In genomic region chr15:92668086-92668485, GRCh38 we compare ENCODE assay signal across 13 cellular contexts. TPM values are rescaled to one million over a fixed set of nuclear protein-coding genes. Genes with fewer than 3 reads are reported as not detected.
DNase-seq lines count a peak whose midpoint lies in the region; ATAC-seq, FAIRE-seq and TF ChIP-seq lines count a peak whose summit lies in the region.
"Had no signal": no experiment of that assay in that cellular context is flagged by ENCODE, and none has a peak within 500 bp of the region (broad histone marks: within the 10 kb centered on the region; RNA-seq: fewer than 3 reads in every experiment).

No MANE protein-coding gene starts in this region.

- H3K9me3 Mint-ChIP-seq in nephron progenitor cell = no peaks in the 10 kb centered on the region

- 28% methylated on average over 5 of the region's 5 CpGs for WGBS in HepG2 (ENCODE audit: low lambda C conversion rate)
- WGBS in right lobe of liver (ENCODE audit: insufficient coverage, low coverage, low lambda C conversion rate, missing lambda C conversion rate) = 50% methylated on average over 5 of the region's 5 CpGs
- WGBS in tibial nerve, 2 donors = 65 to 66% methylated on average over 5 of the region's 5 CpGs

- no peak for TF ChIP-seq RAD21 in HepG2 (CRISPR knock-in tag; IDR thresholded peaks at IDR 0.05)

- peaks cover 2% of the 10 kb centered on the region for H3K27me3 Mint-ChIP-seq in nephron progenitor cell (ENCODE audit: low read depth, poor library complexity)

- H3K9me3 ChIP-seq in HepG2 (ENCODE audit: low read length) (no peaks in the 10 kb centered on the region), right lobe of liver (no peaks in the 10 kb centered on the region), tibial nerve (no peaks in the 10 kb centered on the region)

- no peaks in the 10 kb centered on the region; the same call in 1 of the 2 replicates for H4K20me1 ChIP-seq in HepG2 (ENCODE audit: insufficient read depth, low read length)

- H3K9ac ChIP-seq in HepG2 (ENCODE audit: insufficient read depth, low read depth, low read length) = no peak overlapping the region

- CTCF ChIA-PET in HepG2 (lab: Yijun Ruan, JAX; ENCODE audit: low intra/inter-chr PET ratio, low total read pairs) = no interaction called here

- TF ChIP-seq POLR2A in HepG2 (IDR thresholded peaks at IDR 0.05; ENCODE audit: insufficient read depth in 1 of 2, low read depth in 2 of 2, low read length in 2 of 2) = no peak
- TF ChIP-seq POLR2A in right lobe of liver (IDR thresholded peaks at IDR 0.05) = no peak
- no peak for TF ChIP-seq POLR2A in tibial nerve (IDR thresholded peaks at IDR 0.05)

- H3K27ac Mint-ChIP-seq in nephron progenitor cell = peak overlapping the region; percentile 97
- H3K27ac Mint-ChIP-seq: CD4-positive, CD25-positive, alpha-beta regulatory T cell had no signal

- H3K27ac ChIP-seq in HepG2 (ENCODE audit: extremely low read length, insufficient read depth, low read length) (no peak overlapping the region), right lobe of liver (no peak overlapping the region), tibial nerve (peak overlapping the region in 1 of 4 donors; percentile 76)

- no peak for TF ChIP-seq EP300 in HepG2 (IDR thresholded peaks at IDR 0.05; ENCODE audit: low read depth in 2 of 2, low read length in 2 of 2)
- no peak for TF ChIP-seq EP300 in HepG2 (CRISPR knock-in tag; IDR thresholded peaks at IDR 0.05; ENCODE audit: borderline replicate concordance)
- no peak for TF ChIP-seq EP300 in tibial nerve (IDR thresholded peaks at IDR 0.05)

- ATAC-seq in HepG2 (no peak), right lobe of liver (no peak), HG03460 (IDR thresholded peaks at IDR 0.05; ENCODE audit: unreplicated experiment) (no peak)

- DNase-seq in HepG2 (ENCODE audit: low spot score) (no peak), right lobe of liver (no peak), ecto neural progenitor cell (ENCODE audit: low spot score) (peak; percentile 31), nephron progenitor cell (no peak), urothelium cell line (ENCODE audit: low spot score) (no peak), A172 (ENCODE audit: low spot score) (no peak), tibial nerve (ENCODE audit: low spot score in 2 of 2) (no peak)
- DNase-seq: ACHN; AML-193; CD4-positive, CD25-positive, alpha-beta regulatory T cell; HCEC 1CT; NCI-H446 had no signal

- intact Hi-C loops in HepG2 (cut with micrococcal nuclease; ENCODE audit: unreplicated experiment) (loop anchor here (10.0 kb wide), 1 partner anchor 53 kb away; no protein-coding TSS in a partner anchor), right lobe of liver (cut with DNase I) (loop anchor here in 1 of 2 donors (10.0 kb wide), 1 partner anchor 53 kb away; no protein-coding TSS in a partner anchor)

- in situ Hi-C loops in HepG2 (cut with HindIII; ENCODE audit: extremely low pct_ligation_motif_present, low pct_unique_long_range_greater_than_20kb) = no loop called here

- no peak for TF ChIP-seq CTCF in HepG2 (CRISPR knock-in tag; IDR thresholded peaks at IDR 0.05)
- TF ChIP-seq CTCF in right lobe of liver (IDR thresholded peaks at IDR 0.05) = no peak
- TF ChIP-seq CTCF in nephron progenitor cell (IDR thresholded peaks at IDR 0.05) = no peak
- TF ChIP-seq CTCF in tibial nerve (IDR thresholded peaks at IDR 0.05) = no peak

- H3K36me3 Mint-ChIP-seq in nephron progenitor cell (ENCODE audit: low read depth) = no peaks in the 10 kb centered on the region
- H3K36me3 Mint-ChIP-seq: CD4-positive, CD25-positive, alpha-beta regulatory T cell had no signal

- no TSS peak for BruUV-seq in HepG2 (replicated peaks; lab: Mats Ljungman, UMichigan)

- H3K36me3 ChIP-seq in HepG2 (replicated peaks in 1 of 2; ENCODE audit: control insufficient read depth in 1 of 2, insufficient read depth in 2 of 2, low read length in 2 of 2) (no peaks in the 10 kb centered on the region), right lobe of liver (no peaks in the 10 kb centered on the region), tibial nerve (no peaks in the 10 kb centered on the region)

- H3K27me3 ChIP-seq in HepG2 (ENCODE audit: control insufficient read depth in 1 of 2, insufficient read depth in 2 of 2, low read length in 2 of 2) (peaks cover 0 to 55% of the 10 kb centered on the region in 2 experiments), right lobe of liver (no peaks in the 10 kb centered on the region), tibial nerve (no peaks in the 10 kb centered on the region)

- no peaks in the 10 kb centered on the region for H3K79me2 ChIP-seq in HepG2 (ENCODE audit: insufficient read depth, low read length)

- H3K4me1 Mint-ChIP-seq in nephron progenitor cell = peaks cover 94% of the 10 kb centered on the region
- H3K4me1 Mint-ChIP-seq: CD4-positive, CD25-positive, alpha-beta regulatory T cell had no signal

- peaks cover 20% of the 10 kb centered on the region for H3K4me1 ChIP-seq in HepG2 (ENCODE audit: insufficient read depth, low read length)
- H3K4me1 ChIP-seq in right lobe of liver = peaks cover 0 to 29% (median 11%) of the 10 kb centered on the region in 4 donors
- peaks cover 0 to 37% (median 14%) of the 10 kb centered on the region in 4 donors for H3K4me1 ChIP-seq in tibial nerve

- POLR2A ChIA-PET in HepG2 (lab: Yijun Ruan, JAX) = no interaction called here

- H3K4me3 ChIP-seq in HepG2 (replicated peaks in 1 of 3; ENCODE audit: insufficient read depth in 1 of 3, low read depth in 2 of 3, low read length in 3 of 3) = no peak overlapping the region
- H3K4me3 ChIP-seq in right lobe of liver = no peak overlapping the region
- no peak overlapping the region for H3K4me3 ChIP-seq in tibial nerve

- no peak overlapping the region for H2AFZ ChIP-seq in HepG2 (ENCODE audit: low read length)

- FAIRE-seq in HepG2 (lab: Jason Lieb, UNC) (no peak), urothelium cell line (lab: Jason Lieb, UNC) (no peak)

- H3K4me3 Mint-ChIP-seq in nephron progenitor cell = peak overlapping the region; percentile 66
- H3K4me3 Mint-ChIP-seq: CD4-positive, CD25-positive, alpha-beta regulatory T cell had no signal

- no peak overlapping the region for H3K4me2 ChIP-seq in HepG2 (ENCODE audit: low read depth, low read length)

TF ChIP-seq in HepG2, 621 proteins besides CTCF, POLR2A, EP300 and RAD21:
- TF ChIP-seq HNRNPK (IDR thresholded peaks at IDR 0.05; ENCODE audit: low read depth, low read length, poor library complexity, severe bottlenecking) = peak; percentile 57
- TF ChIP-seq FOXO1 (CRISPR knock-in tag; IDR thresholded peaks at IDR 0.05) = no peak
TF ChIP-seq in HepG2: peak in this region for 1.

RNA-seq across cellular contexts. Expression of gene FAM174B, which starts 12.5 kb away (rescaled TPM):
- total RNA-seq in HepG2 (2016; rRNA removed; fragmentation: Illumina TruSeq; extraction: Trizol) (1.3 and 2.1 TPM in 2 replicates), right lobe of liver (10 to 100 TPM in 1 of 6 experiments, 1 to 10 TPM in 5; 2.0 to 11.9 (median 4.7) TPM), tibial nerve (10 to 100 TPM in 2 of 4 donors, 1 to 10 TPM in 2; 6.6 to 16.5 (median 9.7) TPM)
- 1.6 and 1.7 TPM in 2 replicates for total RNA-seq in HepG2 (2016; cell fraction: cytosol; rRNA removed; fragmentation: Illumina TruSeq; extraction: Trizol; ENCODE audit: low read depth)
- 1.1 and 2.1 TPM in 2 replicates for total RNA-seq in HepG2 (2016; cell fraction: insoluble cytoplasmic fraction; rRNA removed; fragmentation: Illumina TruSeq; extraction: Trizol)
- 1.0 and 1.9 TPM in 2 replicates for total RNA-seq in HepG2 (2016; cell fraction: membrane; rRNA removed; fragmentation: Illumina TruSeq; extraction: Trizol)
- 2.5 and 4.4 TPM in 2 replicates for total RNA-seq in HepG2 (2016; cell fraction: nucleus; rRNA removed; fragmentation: Illumina TruSeq; extraction: Trizol)
- 0.68 and 0.90 TPM in 2 replicates for polyA plus RNA-seq in HepG2 (2011; rRNA removed)
- polyA plus RNA-seq in HepG2 (2011; cell fraction: cytosol; rRNA removed) = 0.47 TPM in 1 of 2 replicates, not detected in the other
- 0.92 and 0.97 TPM in 2 replicates for polyA plus RNA-seq in HepG2 (2011; cell fraction: nucleus; rRNA removed)
- polyA plus RNA-seq in HepG2 (2012) = 0.55 TPM in 2 replicates
- polyA plus RNA-seq in HepG2 (2016; cell fraction: cytosol; fragmentation: Illumina TruSeq; extraction: Trizol; ENCODE audit: low read depth) = 0.67 TPM in 1 of 2 replicates, not detected in the other
- 0.79 and 1.3 TPM in 2 replicates for polyA plus RNA-seq in HepG2 (2016; cell fraction: insoluble cytoplasmic fraction; fragmentation: Illumina TruSeq; extraction: Trizol; ENCODE audit: low read depth)
- 0.34 and 0.90 TPM in 2 replicates for polyA plus RNA-seq in HepG2 (2016; cell fraction: membrane; fragmentation: Illumina TruSeq; extraction: Trizol; ENCODE audit: low read depth)
- polyA plus RNA-seq in HepG2 (2016; cell fraction: nucleus; fragmentation: Illumina TruSeq; extraction: Trizol; ENCODE audit: insufficient read depth, low read depth) = 3.7 and 6.7 TPM in 2 replicates
- polyA minus RNA-seq in HepG2 (2011; rRNA and poly(A)+ RNA removed; ENCODE audit: low replicate concordance) = 0.22 and 12.1 TPM in 2 replicates
- polyA minus RNA-seq in HepG2 (2011; cell fraction: cytosol; rRNA and poly(A)+ RNA removed) = 1.9 TPM in 1 of 2 replicates, not detected in the other
- 3.2 and 4.8 TPM in 2 replicates for polyA minus RNA-seq in HepG2 (2011; cell fraction: nucleus; rRNA and poly(A)+ RNA removed)
- total RNA-seq in A172 (2014; rRNA removed; shearing (Covaris generic)) = 0.81 and 3.8 TPM in 2 replicates
